ENCODE assay signal across 1 cellular context in the genomic region with DNA sequence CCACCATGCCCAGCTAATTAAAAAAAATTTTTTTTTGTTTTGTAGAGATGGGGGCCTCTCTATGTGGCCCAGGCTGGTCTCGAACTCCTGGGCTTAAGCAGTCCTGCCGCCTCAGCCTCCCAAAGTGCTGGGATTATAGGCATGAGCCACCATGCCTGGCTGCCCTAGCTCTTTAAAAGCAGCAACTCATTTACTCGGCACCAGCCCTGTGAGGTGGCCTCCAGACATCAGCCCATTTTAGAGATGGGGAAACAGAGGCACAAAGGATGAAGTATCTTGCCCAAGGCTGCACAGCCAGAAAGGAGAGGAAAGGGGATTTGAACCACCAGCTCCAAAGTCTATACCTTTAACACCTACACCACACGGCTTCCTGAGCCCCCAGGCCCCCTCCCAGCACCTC.
TF ChIP-seq lines count a peak whose summit lies in the region.

No MANE protein-coding gene starts in this region.

TF ChIP-seq in HepG2, 621 proteins besides CTCF, POLR2A, EP300 and RAD21:
- TF ChIP-seq SYNCRIP (IDR thresholded peaks at IDR 0.05; ENCODE audit: insufficient read depth, low read depth, low read length), result no peak
- no peak for TF ChIP-seq NBN (conservative IDR thresholded peaks at IDR 0.05)
- TF ChIP-seq FOXJ3 (CRISPR knock-in tag; IDR thresholded peaks at IDR 0.05; ENCODE audit: borderline replicate concordance), result no peak
- no peak for TF ChIP-seq ZKSCAN8 (CRISPR knock-in tag; IDR thresholded peaks at IDR 0.05; ENCODE audit: borderline replicate concordance)
- TF ChIP-seq, protein P1, sequence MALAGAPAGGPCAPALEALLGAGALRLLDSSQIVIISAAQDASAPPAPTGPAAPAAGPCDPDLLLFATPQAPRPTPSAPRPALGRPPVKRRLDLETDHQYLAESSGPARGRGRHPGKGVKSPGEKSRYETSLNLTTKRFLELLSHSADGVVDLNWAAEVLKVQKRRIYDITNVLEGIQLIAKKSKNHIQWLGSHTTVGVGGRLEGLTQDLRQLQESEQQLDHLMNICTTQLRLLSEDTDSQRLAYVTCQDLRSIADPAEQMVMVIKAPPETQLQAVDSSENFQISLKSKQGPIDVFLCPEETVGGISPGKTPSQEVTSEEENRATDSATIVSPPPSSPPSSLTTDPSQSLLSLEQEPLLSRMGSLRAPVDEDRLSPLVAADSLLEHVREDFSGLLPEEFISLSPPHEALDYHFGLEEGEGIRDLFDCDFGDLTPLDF (CRISPR knock-in tag; IDR thresholded peaks at IDR 0.05), result no peak
- peak; percentile 17; the same call in 1 of the 2 replicates for TF ChIP-seq ZMYM3 (CRISPR knock-in tag; IDR thresholded peaks at IDR 0.05)
- TF ChIP-seq ZNF629 (CRISPR knock-in tag; conservative IDR thresholded peaks at IDR 0.05), result peak; percentile 88
- no peak for TF ChIP-seq RARG (CRISPR knock-in tag; IDR thresholded peaks at IDR 0.05; ENCODE audit: low read depth)
- no peak for TF ChIP-seq ZFP36 (IDR thresholded peaks at IDR 0.05; ENCODE audit: borderline replicate concordance, low read depth, low read length, partially characterized antibody)
- TF ChIP-seq, protein P2, sequence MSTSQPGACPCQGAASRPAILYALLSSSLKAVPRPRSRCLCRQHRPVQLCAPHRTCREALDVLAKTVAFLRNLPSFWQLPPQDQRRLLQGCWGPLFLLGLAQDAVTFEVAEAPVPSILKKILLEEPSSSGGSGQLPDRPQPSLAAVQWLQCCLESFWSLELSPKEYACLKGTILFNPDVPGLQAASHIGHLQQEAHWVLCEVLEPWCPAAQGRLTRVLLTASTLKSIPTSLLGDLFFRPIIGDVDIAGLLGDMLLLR (CRISPR knock-in tag; IDR thresholded peaks at IDR 0.05), result no peak
- TF ChIP-seq IKZF1 (IDR thresholded peaks at IDR 0.05), result no peak
- no peak for TF ChIP-seq CBX5 (CRISPR knock-in tag; IDR thresholded peaks at IDR 0.05; ENCODE audit: borderline replicate concordance)
- TF ChIP-seq MTF1 (CRISPR knock-in tag; IDR thresholded peaks at IDR 0.05), result no peak
